8 cellular contexts compared by ENCODE assay signal in the genomic region with DNA sequence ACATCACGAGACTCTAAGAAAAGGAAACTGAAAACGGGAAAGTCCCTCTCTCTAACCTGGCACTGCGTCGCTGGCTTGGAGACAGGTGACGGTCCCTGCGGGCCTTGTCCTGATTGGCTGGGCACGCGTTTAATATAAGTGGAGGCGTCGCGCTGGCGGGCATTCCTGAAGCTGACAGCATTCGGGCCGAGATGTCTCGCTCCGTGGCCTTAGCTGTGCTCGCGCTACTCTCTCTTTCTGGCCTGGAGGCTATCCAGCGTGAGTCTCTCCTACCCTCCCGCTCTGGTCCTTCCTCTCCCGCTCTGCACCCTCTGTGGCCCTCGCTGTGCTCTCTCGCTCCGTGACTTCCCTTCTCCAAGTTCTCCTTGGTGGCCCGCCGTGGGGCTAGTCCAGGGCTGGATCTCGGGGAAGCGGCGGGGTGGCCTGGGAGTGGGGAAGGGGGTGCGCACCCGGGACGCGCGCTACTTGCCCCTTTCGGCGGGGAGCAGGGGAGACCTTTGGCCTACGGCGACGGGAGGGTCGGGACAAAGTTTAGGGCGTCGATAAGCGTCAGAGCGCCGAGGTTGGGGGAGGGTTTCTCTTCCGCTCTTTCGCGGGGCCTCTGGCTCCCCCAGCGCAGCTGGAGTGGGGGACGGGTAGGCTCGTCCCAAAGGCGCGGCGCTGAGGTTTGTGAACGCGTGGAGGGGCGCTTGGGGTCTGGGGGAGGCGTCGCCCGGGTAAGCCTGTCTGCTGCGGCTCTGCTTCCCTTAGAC.
DNase-seq lines count a peak whose midpoint lies in the region; ATAC-seq and TF ChIP-seq lines count a peak whose summit lies in the region.

A gene (plus strand): TSS at position 162 of the 752 bp plus-strand sequence. CDS start 30 bp downstream, at position 192.

- H3K27ac Mint-ChIP-seq in central memory CD8-positive, alpha-beta T cell (ENCODE audit: low read depth): peak within 1 kb of the TSS; percentile 100

- H3K36me3 Mint-ChIP-seq in central memory CD8-positive, alpha-beta T cell (ENCODE audit: insufficient read depth): peaks cover 64% of the 10 kb centered on the region

- DNase-seq in AG09309 (ENCODE audit: low read depth) (peak; percentile 86), NCI-H446 (lab: John Stamatoyannopoulos, UW) (peak; percentile 72 to 95), islet precursor cell (peak; percentile 98)
- DNase-seq in activated CD4-positive, CD25-positive, alpha-beta regulatory T cell treated with anti-CD3 and anti-CD28 coated beads, Interleukin-2, amount 50 U/mL, for 16 hours (ENCODE audit: low read depth, low spot score): peak; percentile 95
- DNase-seq in central memory CD8-positive, alpha-beta T cell (ENCODE audit: low spot score in 2 of 2): peak; percentile 97
- peak; percentile 90 to 97 (median 95) for DNase-seq in stimulated activated CD4-positive, alpha-beta T cell treated with anti-CD3 and anti-CD28 coated beads, Interleukin-12 subunit alpha, Interleukin-12 subunit beta, amount 100 ng/mL, for 48 hours (ENCODE audit: low read depth in 2 of 3, low spot score in 1 of 3)

- TF ChIP-seq CTCF in AG09309 (IDR thresholded peaks at IDR 0.05; ENCODE audit: control insufficient read depth, insufficient read depth, low read depth, low read length, missing control alignments): no peak

- H3K4me1 Mint-ChIP-seq in central memory CD8-positive, alpha-beta T cell: peaks cover 77% of the 10 kb centered on the region

- H3K4me3 ChIP-seq in AG09309 (ENCODE audit: control insufficient read depth, low read depth, low read length): peak within 1 kb of the TSS; percentile 81

- H3K27me3 Mint-ChIP-seq in central memory CD8-positive, alpha-beta T cell: no peaks in the 10 kb centered on the region

- ATAC-seq in GM19025 (IDR thresholded peaks at IDR 0.05; ENCODE audit: low read depth, unreplicated experiment): peak; percentile 84
- peak; percentile 72 for ATAC-seq in HG03342 (IDR thresholded peaks at IDR 0.05; ENCODE audit: unreplicated experiment)
- ATAC-seq in central memory CD8-positive, alpha-beta T cell (replicated peaks; ENCODE audit: extremely low read depth, poor library complexity, severe bottlenecking): peak; percentile 81

- peak within 1 kb of the TSS; percentile 84 for H3K4me3 Mint-ChIP-seq in central memory CD8-positive, alpha-beta T cell

- no peaks in the 10 kb centered on the region for H3K9me3 Mint-ChIP-seq in central memory CD8-positive, alpha-beta T cell

Comparison
In these comparisons a context has a peak if more than half of its experiments do, and no peak if none do; other contexts are left out.
1. Peak in every context shown above with its lines: DNase-seq, ATAC-seq and H3K4me3 ChIP-seq.